Comparison of ENCODE assay signal across 4 cellular contexts in genomic region chr7:110853263-110853662, GRCh38.
"Had no signal": no experiment of that assay in that cellular context is flagged by ENCODE, and none has a peak within 500 bp of the region (broad histone marks: within the 10 kb centered on the region; RNA-seq: fewer than 3 reads in every experiment).

No MANE protein-coding gene starts in this region.

- DNase-seq: GM23248, GOT3, H7, IMR-90 had no signal

- H3K27ac ChIP-seq: GM23248 had no signal
